In the genomic region with DNA sequence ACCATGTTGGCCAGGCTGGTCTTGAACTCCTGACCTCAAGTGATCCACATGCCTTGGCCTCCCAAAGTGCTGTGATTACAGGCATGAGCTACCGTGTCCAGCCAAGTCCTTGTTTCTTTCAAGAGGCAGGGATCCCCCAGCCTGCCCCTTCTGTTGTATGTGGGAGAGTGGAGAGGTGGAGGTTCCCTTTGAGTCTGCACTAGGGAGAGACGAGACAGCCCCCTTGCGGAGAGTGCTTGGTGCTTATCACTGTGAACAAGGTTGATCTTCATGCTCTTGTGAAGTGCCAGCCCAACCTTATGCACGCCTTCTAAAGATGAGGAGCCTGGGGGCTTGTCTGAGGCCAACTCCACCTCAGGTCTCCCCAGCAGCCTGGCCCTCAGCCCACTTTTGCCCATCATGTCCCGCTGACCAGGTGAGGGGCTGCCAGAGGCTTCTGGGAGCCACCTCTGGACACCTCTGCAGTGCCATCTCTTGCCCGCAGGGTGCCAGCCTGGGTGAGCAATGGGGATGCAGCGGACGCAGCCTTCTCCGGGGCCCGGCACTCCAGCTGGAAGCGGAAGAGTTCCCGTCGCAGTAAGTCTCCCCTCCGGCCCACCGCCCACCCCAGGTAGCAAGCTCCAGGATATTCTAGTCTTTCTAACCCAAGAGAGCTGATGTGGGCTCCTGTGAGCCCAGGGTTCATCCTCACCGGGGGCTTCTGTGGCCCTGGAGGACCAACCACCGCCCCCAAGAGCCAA, we compare ENCODE assay signal across 25 cellular contexts.
DNase-seq lines count a peak whose midpoint lies in the region; ATAC-seq and TF ChIP-seq lines count a peak whose summit lies in the region.
"Had no signal": no experiment of that assay in that cellular context is flagged by ENCODE, and none has a peak within 500 bp of the region (broad histone marks: within the 10 kb centered on the region; RNA-seq: fewer than 3 reads in every experiment).

No MANE protein-coding gene starts in this region.

- no peaks in the 10 kb centered on the region for H3K79me2 ChIP-seq in osteoblast (ENCODE audit: insufficient read depth, low read length)

- peak overlapping the region in 1 of 2 donors; percentile 55 for H3K9ac ChIP-seq in colonic mucosa (ENCODE audit: low read depth in 2 of 2, low read length in 2 of 2)

- H3K4me3 ChIP-seq in NB4 (ENCODE audit: low read depth, low read length): no peak overlapping the region
- H3K4me3 ChIP-seq in colonic mucosa: no peak overlapping the region
- no peak overlapping the region for H3K4me3 ChIP-seq in osteoblast (ENCODE audit: insufficient read depth, low read length)
- H3K4me3 ChIP-seq: cardiac muscle cell had no signal

- no peak for ATAC-seq in GM21737 (IDR thresholded peaks at IDR 0.05; ENCODE audit: unreplicated experiment)
- ATAC-seq: activated naive CD4-positive, alpha-beta T cell treated with anti-CD3 and anti-CD28 coated beads, Interleukin-2, amount 50 U/mL, for 72 hours had no signal

- H3K36me3 ChIP-seq in colonic mucosa: no peaks in the 10 kb centered on the region
- H3K36me3 ChIP-seq in osteoblast (ENCODE audit: insufficient read depth, low read length): peaks cover 6% of the 10 kb centered on the region
- H3K36me3 ChIP-seq: cardiac muscle cell had no signal

- H3K27ac ChIP-seq in colonic mucosa: peak overlapping the region; percentile 27
- no peak overlapping the region for H3K27ac ChIP-seq in osteoblast (ENCODE audit: low read depth, low read length)
- H3K27ac ChIP-seq: cardiac muscle cell, HL-60 had no signal

- no peak for TF ChIP-seq POLR2A in NB4 (IDR thresholded peaks at IDR 0.05; ENCODE audit: extremely low read depth, insufficient read length)

- H2AFZ ChIP-seq in osteoblast (ENCODE audit: low read length): no peak overlapping the region

- peak; percentile 36 for TF ChIP-seq CTCF in NB4 (IDR thresholded peaks at IDR 0.05; ENCODE audit: low read depth, low read length)
- no peak for TF ChIP-seq CTCF in colonic mucosa (IDR thresholded peaks at IDR 0.05)
- no peak for TF ChIP-seq CTCF in osteoblast (IDR thresholded peaks at IDR 0.05; ENCODE audit: extremely low read depth, low read depth, low read length)

- no peak overlapping the region for H3K4me2 ChIP-seq in osteoblast (ENCODE audit: insufficient read depth, low read length)

- intact Hi-C loops in colonic mucosa (cut with DNase I): no loop called here

- H3K27me3 ChIP-seq in colonic mucosa (no peaks in the 10 kb centered on the region), osteoblast (ENCODE audit: insufficient read depth, low read length) (no peaks in the 10 kb centered on the region)
- H3K27me3 ChIP-seq: cardiac muscle cell had no signal

- H3K4me1 ChIP-seq in colonic mucosa (peaks cover 11% of the 10 kb centered on the region), osteoblast (ENCODE audit: insufficient read depth, low read length) (no peaks in the 10 kb centered on the region)

- DNase-seq in ELF-1 (ENCODE audit: low read depth, low spot score) (peak; percentile 68), NB4 (ENCODE audit: low read depth) (peak; percentile 52), colonic mucosa (no peak), osteoblast (ENCODE audit: insufficient read length, low spot score, missing footprints) (peak; percentile 15), cerebellar nuclear complex (lab: John Stamatoyannopoulos, UW) (no peak), NCI-H2196 treated with DMSO at 0.1 percent for 48 hours (lab: John Stamatoyannopoulos, UW; ENCODE audit: unreplicated experiment) (no peak)
- DNase-seq: ACHN; activated CD4-positive, alpha-beta T cell treated with anti-CD3 and anti-CD28 coated beads, Interleukin-2, amount 50 U/mL, for 4 hours; activated CD4-positive, CD25-positive, alpha-beta regulatory T cell; anterior cingulate cortex; COR-L47; DND-41; H7; kidney glomerular epithelial cell; NCI-H1105; NCI-H2029 treated with DMSO at 0.1 percent for 48 hours; NCI-H226; NCI-H748 treated with DMSO at 0.1 percent for 48 hours; nucleus accumbens; stimulated activated CD8-positive, alpha-beta memory T cell treated with anti-CD3 and anti-CD28 coated beads, Interleukin-4, amount 100 ng/mL, for 48 hours; T1000 had no signal

- peaks cover 10% of the 10 kb centered on the region for H4K20me1 ChIP-seq in osteoblast (ENCODE audit: insufficient read depth, low read length)

- no peaks in the 10 kb centered on the region for H3K9me3 ChIP-seq in colonic mucosa
- H3K9me3 ChIP-seq in osteoblast (ENCODE audit: low read depth, low read length): no peaks in the 10 kb centered on the region

Comparison
In these comparisons a context has a peak if more than half of its experiments do, and no peak if none do; other contexts are left out.
1. DNase-seq: peak in ELF-1 (single experiment), NB4 (single experiment) and osteoblast (single experiment); none in colonic mucosa (single experiment), cerebellar nuclear complex (0 of 2) and NCI-H2196 treated with DMSO at 0.1 percent for 48 hours (single experiment).